In genomic region chr7:35463751-35464150, GRCh38 we compare ENCODE assay signal across 31 cellular contexts.
"Had no signal": no experiment of that assay in that cellular context is flagged by ENCODE, and none has a peak within 500 bp of the region (broad histone marks: within the 10 kb centered on the region; RNA-seq: fewer than 3 reads in every experiment).

No MANE protein-coding gene starts in this region.

- H3K36me3 ChIP-seq: adrenal gland, breast epithelium, SJSA1 had no signal

- H3K27ac Mint-ChIP-seq: activated B cell treated with CpG ODN at 0.5 μM for 24 hours; activated CD4-positive, alpha-beta memory T cell treated with anti-CD3 and anti-CD28 coated beads for 36 hours; activated naive CD4-positive, alpha-beta T cell treated with anti-CD3 and anti-CD28 coated beads for 36 hours; activated naive CD4-positive, alpha-beta T cell treated with anti-CD3 and anti-CD28 coated beads, Interleukin-2, amount 50 U/mL, for 72 hours; activated T-helper 1 cell treated with anti-CD3 and anti-CD28 coated beads, Interleukin-12 subunit alpha, Interleukin-12 subunit beta, Interleukin-2, Interleukin-4 antibody, amounts not matched to agents 30 ng/mL and 10 ng/mL and 1 ng/mL, durations not matched to agents 14 hours and 24 hours and 36 hours; T-helper 1 cell treated with Interleukin-12 subunit alpha and Interleukin-12 subunit beta and Interleukin-4 antibody, amounts not matched to agents 30 μg/mL and 1 μg/mL, for 36 hours; T-helper 2 cell treated with Interferon-gamma antibody and Interleukin-4, amounts not matched to agents 5 μg/mL and 100 μg/mL, for 36 hours had no signal

- H3K4me2 ChIP-seq: SK-N-SH had no signal

- FAIRE-seq: astrocyte had no signal

- H3K4me3 ChIP-seq: adrenal gland, body of pancreas, breast epithelium, SJSA1 had no signal

- H3K9ac ChIP-seq: SK-N-SH had no signal

- H3K4me1 ChIP-seq: adrenal gland, breast epithelium, SJSA1 had no signal

- H3K4me3 Mint-ChIP-seq: activated B cell treated with CpG ODN at 0.5 μM for 24 hours; activated CD4-positive, alpha-beta memory T cell treated with anti-CD3 and anti-CD28 coated beads for 36 hours; activated naive CD4-positive, alpha-beta T cell treated with anti-CD3 and anti-CD28 coated beads for 36 hours; activated T-cell treated with anti-CD3 and anti-CD28 coated beads, Interleukin-2, amount 50 U/mL, for 4 hours; activated T-helper 1 cell treated with anti-CD3 and anti-CD28 coated beads, Interleukin-12 subunit alpha, Interleukin-12 subunit beta, Interleukin-2, Interleukin-4 antibody, amounts not matched to agents 30 ng/mL and 10 ng/mL and 1 ng/mL, durations not matched to agents 14 hours and 24 hours and 36 hours; T-helper 1 cell treated with Interleukin-12 subunit alpha and Interleukin-12 subunit beta and Interleukin-4 antibody, amounts not matched to agents 30 μg/mL and 1 μg/mL, for 36 hours; T-helper 2 cell treated with Interferon-gamma antibody and Interleukin-4, amounts not matched to agents 5 μg/mL and 100 μg/mL, for 36 hours had no signal

- H3K27ac ChIP-seq: adrenal gland, body of pancreas, breast epithelium, SJSA1, VCaP had no signal

- H3K27me3 ChIP-seq: adrenal gland, body of pancreas, SJSA1 had no signal

- H3K9me3 ChIP-seq: adrenal gland, body of pancreas, SJSA1 had no signal

- ATAC-seq: activated naive CD4-positive, alpha-beta T cell treated with anti-CD3 and anti-CD28 coated beads, Interleukin-2, amount 50 U/mL, for 72 hours; activated T-cell treated with anti-CD3 and anti-CD28 coated beads, Interleukin-2, amount 50 U/mL, for 4 hours; body of pancreas; Panc1 had no signal

- H3K9me3 Mint-ChIP-seq: activated T-helper 1 cell treated with anti-CD3 and anti-CD28 coated beads, Interleukin-12 subunit alpha, Interleukin-12 subunit beta, Interleukin-2, Interleukin-4 antibody, amounts not matched to agents 30 ng/mL and 10 ng/mL and 1 ng/mL, durations not matched to agents 14 hours and 24 hours and 36 hours had no signal

- DNase-seq: activated B cell treated with CpG ODN at 0.5 μM for 24 hours; activated CD4-positive, alpha-beta memory T cell treated with anti-CD3 and anti-CD28 coated beads for 36 hours; activated CD4-positive, alpha-beta T cell treated with anti-CD3 and anti-CD28 coated beads for 4 hours; activated CD4-positive, alpha-beta T cell treated with anti-CD3 and anti-CD28 coated beads, Interleukin-2, amount 50 U/mL, for 1 hour; activated CD4-positive, CD25-positive, alpha-beta regulatory T cell treated with anti-CD3 and anti-CD28 coated beads, Interleukin-2, amount 50 U/mL, for 72 hours; activated CD8-positive, alpha-beta memory T cell treated with anti-CD3 and anti-CD28 coated beads, Interleukin-2, amount 50 U/mL, for 4 hours; activated gamma-delta T cell treated with Interleukin-2 at 50 U/mL for 16 hours; activated naive CD4-positive, alpha-beta T cell treated with anti-CD3 and anti-CD28 coated beads for 36 hours; activated T-cell treated with anti-CD3 and anti-CD28 coated beads for 4 hours; activated T-cell treated with anti-CD3 and anti-CD28 coated beads, Interleukin-2, amount 50 U/mL, for 4 hours; adrenal gland; body of pancreas; NCI-H1092; NCI-H1436 treated with DMSO at 0.1 percent for 48 hours; NCI-H1694 treated with DMSO at 0.1 percent for 48 hours; NCI-H2029; NCI-H2171; NCI-H510A; NCI-H526; NCI-H748 treated with DMSO at 0.1 percent for 48 hours; SHP77 treated with DMSO at 0.1 percent for 48 hours; SK-N-SH had no signal
